In the genomic region with DNA sequence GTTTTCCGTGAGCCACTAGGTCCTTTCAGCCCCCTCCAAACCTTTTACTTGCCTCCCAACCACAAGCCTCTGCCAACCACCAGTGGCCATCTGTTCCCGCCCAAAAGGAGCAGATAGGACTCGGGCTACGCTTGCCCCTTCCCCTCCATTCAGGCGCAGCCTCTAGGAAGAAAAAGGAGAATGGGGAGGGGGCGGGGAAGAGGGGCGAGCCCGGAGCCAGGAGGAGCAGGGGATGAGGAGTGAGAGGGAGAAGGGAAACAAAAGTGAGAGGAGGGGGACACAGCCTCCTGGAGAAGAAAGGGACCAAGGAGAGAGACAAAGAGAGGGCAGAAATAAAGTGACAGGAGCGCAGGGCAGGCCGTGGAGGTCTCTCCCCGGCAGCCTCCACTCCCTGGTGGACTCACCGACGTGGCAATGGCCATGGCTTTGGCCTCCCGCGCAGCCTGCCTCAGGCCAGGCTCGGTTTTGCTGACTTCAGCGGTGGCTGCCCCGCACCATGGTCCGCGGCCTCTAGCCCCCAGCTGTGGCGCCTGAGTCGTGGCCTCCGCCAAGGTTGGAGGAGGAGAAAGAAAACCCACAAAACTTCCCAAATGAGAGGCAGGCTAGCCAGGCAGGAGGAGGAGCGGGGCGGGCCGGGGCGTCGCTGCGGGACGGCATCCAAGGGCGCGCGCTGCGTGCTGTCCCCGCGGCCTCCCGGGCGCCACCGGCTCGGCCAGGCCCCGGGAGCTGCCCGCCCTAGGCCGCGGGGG, we compare ENCODE assay signal across 9 cellular contexts. TPM values are rescaled to one million over a fixed set of nuclear protein-coding genes. Genes with fewer than 3 reads are reported as not detected.
A peak's percentile ranks its signal among the peaks of the same experiment; 100 is the strongest.
DNase-seq lines count a peak whose midpoint lies in the region; ATAC-seq, FAIRE-seq and TF ChIP-seq lines count a peak whose summit lies in the region.
"Had no signal": no experiment of that assay in that cellular context is flagged by ENCODE, and none has a peak within 500 bp of the region (broad histone marks: within the 10 kb centered on the region; RNA-seq: fewer than 3 reads in every experiment).

A gene with protein sequence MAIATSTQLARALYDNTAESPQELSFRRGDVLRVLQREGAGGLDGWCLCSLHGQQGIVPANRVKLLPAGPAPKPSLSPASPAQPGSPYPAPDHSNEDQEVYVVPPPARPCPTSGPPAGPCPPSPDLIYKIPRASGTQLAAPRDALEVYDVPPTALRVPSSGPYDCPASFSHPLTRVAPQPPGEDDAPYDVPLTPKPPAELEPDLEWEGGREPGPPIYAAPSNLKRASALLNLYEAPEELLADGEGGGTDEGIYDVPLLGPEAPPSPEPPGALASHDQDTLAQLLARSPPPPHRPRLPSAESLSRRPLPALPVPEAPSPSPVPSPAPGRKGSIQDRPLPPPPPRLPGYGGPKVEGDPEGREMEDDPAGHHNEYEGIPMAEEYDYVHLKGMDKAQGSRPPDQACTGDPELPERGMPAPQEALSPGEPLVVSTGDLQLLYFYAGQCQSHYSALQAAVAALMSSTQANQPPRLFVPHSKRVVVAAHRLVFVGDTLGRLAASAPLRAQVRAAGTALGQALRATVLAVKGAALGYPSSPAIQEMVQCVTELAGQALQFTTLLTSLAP (minus strand): TSS at position 569 of the 749 bp plus-strand sequence. CDS start 147 bp downstream, at position 422.

- no peaks in the 10 kb centered on the region for H3K9me3 ChIP-seq in gastrocnemius medialis

- peak within 1 kb of the TSS; percentile 68 to 81 (median 74) for H3K27ac ChIP-seq in gastrocnemius medialis

- no peak for FAIRE-seq in HTR-8/SVneo (lab: Jason Lieb, UNC)

- peak within 1 kb of the TSS; percentile 53 for H3K4me3 ChIP-seq in HFF-Myc (replicated peaks; ENCODE audit: low read depth, low read length)
- H3K4me3 ChIP-seq in choroid plexus epithelial cell (ENCODE audit: low read depth, low read length): peak within 1 kb of the TSS; percentile 58
- peak within 1 kb of the TSS; percentile 46 to 55 (median 53) for H3K4me3 ChIP-seq in gastrocnemius medialis

- no peak for DNase-seq in HFF-Myc (ENCODE audit: extremely low read depth, low read depth)
- peak; percentile 23 for DNase-seq in choroid plexus epithelial cell (ENCODE audit: low read depth)
- peak; percentile 20 for DNase-seq in inferior parietal cortex (ENCODE audit: extremely low spot score)
- no peak for DNase-seq in gastrocnemius medialis
- DNase-seq in DMS153 treated with DMSO at 0.1 percent for 48 hours (lab: John Stamatoyannopoulos, UW; ENCODE audit: unreplicated experiment): no peak
- DNase-seq in HTR-8/SVneo (ENCODE audit: insufficient read length, low spot score): no peak
- DNase-seq in activated CD8-positive, alpha-beta memory T cell treated with anti-CD3 and anti-CD28 coated beads, Interleukin-2, amount 10 ng/mL, durations not matched to agents 7 days and 5 days: no peak

- H3K9me3 Mint-ChIP-seq in activated CD8-positive, alpha-beta memory T cell treated with anti-CD3 and anti-CD28 coated beads, Interleukin-2, amount 10 ng/mL, durations not matched to agents 7 days and 5 days (ENCODE audit: low read depth): no peaks in the 10 kb centered on the region

- peaks cover 3% of the 10 kb centered on the region for H3K4me1 Mint-ChIP-seq in activated CD8-positive, alpha-beta memory T cell treated with anti-CD3 and anti-CD28 coated beads, Interleukin-2, amount 10 ng/mL, durations not matched to agents 7 days and 5 days

- H3K27ac Mint-ChIP-seq in activated CD8-positive, alpha-beta memory T cell treated with anti-CD3 and anti-CD28 coated beads, Interleukin-2, amount 10 ng/mL, durations not matched to agents 7 days and 5 days: no peak within 1 kb of the TSS

- peaks cover 13 to 23% (median 17%) of the 10 kb centered on the region in 3 donors for H3K27me3 ChIP-seq in gastrocnemius medialis

- H3K27me3 Mint-ChIP-seq in activated CD8-positive, alpha-beta memory T cell treated with anti-CD3 and anti-CD28 coated beads, Interleukin-2, amount 10 ng/mL, durations not matched to agents 7 days and 5 days: peaks cover 40% of the 10 kb centered on the region

- no peaks in the 10 kb centered on the region for H3K36me3 ChIP-seq in gastrocnemius medialis

- CTCF ChIA-PET in activated CD8-positive, alpha-beta memory T cell treated with anti-CD3 and anti-CD28 coated beads, Interleukin-2, amount 10 ng/mL, durations not matched to agents 7 days and 5 days (lab: Charles Lee): no interaction called here

- H3K36me3 Mint-ChIP-seq in activated CD8-positive, alpha-beta memory T cell treated with anti-CD3 and anti-CD28 coated beads, Interleukin-2, amount 10 ng/mL, durations not matched to agents 7 days and 5 days: no peaks in the 10 kb centered on the region

- no peak for TF ChIP-seq POLR2A in gastrocnemius medialis (IDR thresholded peaks at IDR 0.05)

- TF ChIP-seq CTCF in HFF-Myc (IDR thresholded peaks at IDR 0.05; ENCODE audit: low read depth, low read length, missing control alignments) (no peak), choroid plexus epithelial cell (conservative IDR thresholded peaks at IDR 0.05; ENCODE audit: low read depth, low read length) (no peak), gastrocnemius medialis (IDR thresholded peaks at IDR 0.05 in 4 of 5, conservative IDR thresholded peaks at IDR 0.05 in 1 of 5) (no peak)

- intact Hi-C loops in gastrocnemius medialis (cut with DNase I; ENCODE audit: low total_unique reads): no loop called here

- ATAC-seq in gastrocnemius medialis (peak; percentile 16 to 36), HG02981 (IDR thresholded peaks at IDR 0.05; ENCODE audit: unreplicated experiment) (no peak)
- no peak for ATAC-seq in activated CD8-positive, alpha-beta memory T cell treated with anti-CD3 and anti-CD28 coated beads, Interleukin-2, amount 10 ng/mL, durations not matched to agents 7 days and 5 days

- in situ Hi-C loops in gastrocnemius medialis (cut with MboI; ENCODE audit: low sequenced_read_pairs in 4 of 4): no loop called here

- no peak within 1 kb of the TSS for H3K4me3 Mint-ChIP-seq in activated CD8-positive, alpha-beta memory T cell treated with anti-CD3 and anti-CD28 coated beads, Interleukin-2, amount 10 ng/mL, durations not matched to agents 7 days and 5 days

- peaks cover 0 to 4% of the 10 kb centered on the region in 2 donors for H3K4me1 ChIP-seq in gastrocnemius medialis

RNA-seq across cellular contexts. Expression of the gene that starts here (rescaled TPM):
- total RNA-seq in gastrocnemius medialis: 1 to 10 TPM in 3 of 4 donors, under 1 TPM in 1; 0.31 to 4.1 (median 1.6) TPM
- not detected for total RNA-seq in activated CD8-positive, alpha-beta memory T cell treated with anti-CD3 and anti-CD28 coated beads, Interleukin-2, amount 10 ng/mL, durations not matched to agents 7 days and 5 days
- total RNA-seq: activated CD8-positive, alpha-beta memory T cell treated with anti-CD3 and anti-CD28 coated beads for 36 hours had no signal

Comparison
In these comparisons a context has a peak if more than half of its experiments do, and no peak if none do; other contexts are left out.
1. DNase-seq: peak in choroid plexus epithelial cell (single experiment) and inferior parietal cortex (single experiment); none in HFF-Myc (single experiment), gastrocnemius medialis (0 of 2), DMS153 treated with DMSO at 0.1 percent for 48 hours (single experiment), HTR-8/SVneo (single experiment) and activated CD8-positive, alpha-beta memory T cell treated with anti-CD3 and anti-CD28 coated beads, Interleukin-2, amount 10 ng/mL, durations not matched to agents 7 days and 5 days (single experiment).
2. ATAC-seq: peak in gastrocnemius medialis (2 of 2); none in HG02981 (single experiment) and activated CD8-positive, alpha-beta memory T cell treated with anti-CD3 and anti-CD28 coated beads, Interleukin-2, amount 10 ng/mL, durations not matched to agents 7 days and 5 days (single experiment).
3. Peak in every context shown above with its lines, with median percentiles within 50 percentile points of each other: H3K4me3 ChIP-seq.